In genomic region chr1:27000817-27001460, GRCh38 we compare ENCODE assay signal across 13 cellular contexts. TPM values are rescaled to one million over a fixed set of nuclear protein-coding genes. Genes with fewer than 3 reads are reported as not detected.
DNase-seq lines count a peak whose midpoint lies in the region; ATAC-seq and TF ChIP-seq lines count a peak whose summit lies in the region.
"Had no signal": no experiment of that assay in that cellular context is flagged by ENCODE, and none has a peak within 500 bp of the region (broad histone marks: within the 10 kb centered on the region; RNA-seq: fewer than 3 reads in every experiment).

No MANE protein-coding gene starts in this region.

- peak overlapping the region; percentile 55 to 89 (median 82); a peak in 21 of 22 replicates for H3K27ac ChIP-seq in BLaER1 treated with 17β-estradiol and CSF1 and Interleukin-3, amounts not matched to agents 10 nM and 100 nM

- H3K27me3 ChIP-seq in BLaER1 treated with 17β-estradiol and CSF1 and Interleukin-3, amounts not matched to agents 10 nM and 100 nM: peaks cover 11 to 16% (median 15%) of the 10 kb centered on the region in 11 experiments

- H3K9ac ChIP-seq in BLaER1 treated with 17β-estradiol and CSF1 and Interleukin-3, amounts not matched to agents 10 nM and 100 nM: peak overlapping the region in 10 of 11 experiments; percentile 28 to 74 (median 68); a peak in 18 of 22 replicates

- DNase-seq in WTC11 (ENCODE audit: low spot score) (no peak), fibroblast of villous mesenchyme (ENCODE audit: low read depth) (peak; percentile 64), progenitor cell of endocrine pancreas (ENCODE audit: low spot score, unreplicated experiment) (no peak), KG1 (lab: John Stamatoyannopoulos, UW) (no peak), DMS153 (lab: John Stamatoyannopoulos, UW) (no peak)
- DNase-seq: activated naive CD4-positive, alpha-beta T cell treated with anti-CD3 and anti-CD28 coated beads, Interleukin-2, amount 10 ng/mL, durations not matched to agents 7 days and 5 days; CD4-positive, alpha-beta memory T cell; naive thymus-derived CD8-positive, alpha-beta T cell; NCI-H2029 treated with DMSO at 0.1 percent for 48 hours had no signal

- CTCF ChIA-PET in WTC11 (lab: Charles Lee): interaction anchor here (0.7 to 9.2 kb wide), 4 partner anchors 24 to 96 kb away, joined by 3 to 190 read pairs (median 40); no protein-coding TSS in a partner anchor

- POLR2A ChIA-PET in WTC11 (lab: Charles Lee): interaction anchor here (1.0 to 5.5 kb wide), 2 partner anchors 10 to 45 kb away, joined by 3 to 83 read pairs; partner anchors contain the start of gene TENT5B

- TF ChIP-seq CTCF in WTC11 (IDR thresholded peaks at IDR 0.05): no peak
- TF ChIP-seq CTCF in fibroblast of villous mesenchyme (IDR thresholded peaks at IDR 0.05; ENCODE audit: insufficient read depth, low read depth, low read length): no peak
- TF ChIP-seq CTCF in progenitor cell of endocrine pancreas (IDR thresholded peaks at IDR 0.05; ENCODE audit: unreplicated experiment): no peak

- H3K4me1 Mint-ChIP-seq in WTC11 (peaks cover 93% of the 10 kb centered on the region), progenitor cell of endocrine pancreas (ENCODE audit: low read depth) (peaks cover 46% of the 10 kb centered on the region)

- peak overlapping the region; percentile 80 to 93 (median 89) for H3K4me2 ChIP-seq in BLaER1 treated with 17β-estradiol and CSF1 and Interleukin-3, amounts not matched to agents 10 nM and 100 nM

- H3K36me3 Mint-ChIP-seq in WTC11 (peaks cover 48% of the 10 kb centered on the region), progenitor cell of endocrine pancreas (ENCODE audit: insufficient read depth) (peaks cover 5% of the 10 kb centered on the region)
- H3K36me3 Mint-ChIP-seq: activated naive CD4-positive, alpha-beta T cell treated with anti-CD3 and anti-CD28 coated beads, Interleukin-2, amount 10 ng/mL, durations not matched to agents 7 days and 5 days; CD4-positive, alpha-beta memory T cell; naive thymus-derived CD8-positive, alpha-beta T cell had no signal

- H3K27ac Mint-ChIP-seq in WTC11 (peak overlapping the region; percentile 97), progenitor cell of endocrine pancreas (peak overlapping the region; percentile 27)
- H3K27ac Mint-ChIP-seq: activated naive CD4-positive, alpha-beta T cell treated with anti-CD3 and anti-CD28 coated beads, Interleukin-2, amount 10 ng/mL, durations not matched to agents 7 days and 5 days; CD4-positive, alpha-beta memory T cell; naive thymus-derived CD8-positive, alpha-beta T cell had no signal

- no peaks in the 10 kb centered on the region for H3K36me3 ChIP-seq in BLaER1 treated with 17β-estradiol and CSF1 and Interleukin-3, amounts not matched to agents 10 nM and 100 nM

- H3K27me3 Mint-ChIP-seq in WTC11 (ENCODE audit: low read depth) (no peaks in the 10 kb centered on the region), progenitor cell of endocrine pancreas (no peaks in the 10 kb centered on the region)

- peaks cover 0 to 10% (median 0%) of the 10 kb centered on the region in 11 experiments; a peak in 4 of 22 replicates for H4K20me1 ChIP-seq in BLaER1 treated with 17β-estradiol and CSF1 and Interleukin-3, amounts not matched to agents 10 nM and 100 nM

- ATAC-seq in WTC11: no peak
- ATAC-seq in GM18502 (IDR thresholded peaks at IDR 0.05; ENCODE audit: poor library complexity, unreplicated experiment): no peak
- ATAC-seq in HG02884 (IDR thresholded peaks at IDR 0.05; ENCODE audit: unreplicated experiment): no peak
- ATAC-seq: naive thymus-derived CD8-positive, alpha-beta T cell had no signal

- H3K4me1 ChIP-seq in BLaER1 treated with 17β-estradiol and CSF1 and Interleukin-3, amounts not matched to agents 10 nM and 100 nM: peaks cover 62 to 89% (median 85%) of the 10 kb centered on the region in 10 experiments

- no peaks in the 10 kb centered on the region for H3K9me3 ChIP-seq in BLaER1 treated with 17β-estradiol and CSF1 and Interleukin-3, amounts not matched to agents 10 nM and 100 nM (replicated peaks in 1 of 11)
- H3K9me3 ChIP-seq: HAP-1 had no signal

- H3K4me3 ChIP-seq in BLaER1 treated with 17β-estradiol and CSF1 and Interleukin-3, amounts not matched to agents 10 nM and 100 nM: peak overlapping the region in 8 of 10 experiments; percentile 1 to 54 (median 34); a peak in 9 of 20 replicates
- H3K4me3 ChIP-seq in fibroblast of villous mesenchyme (ENCODE audit: low read depth, low read length): no peak overlapping the region
- H3K4me3 ChIP-seq: HAP-1 had no signal

- no peaks in the 10 kb centered on the region for H3K9me3 Mint-ChIP-seq in WTC11
- no peaks in the 10 kb centered on the region for H3K9me3 Mint-ChIP-seq in progenitor cell of endocrine pancreas (ENCODE audit: low read depth)
- H3K9me3 Mint-ChIP-seq: activated naive CD4-positive, alpha-beta T cell treated with anti-CD3 and anti-CD28 coated beads, Interleukin-2, amount 10 ng/mL, durations not matched to agents 7 days and 5 days; CD4-positive, alpha-beta memory T cell; naive thymus-derived CD8-positive, alpha-beta T cell had no signal

- H3K4me3 Mint-ChIP-seq in WTC11 (0 out of 2 replicates have a peak overlapping the region, but pooled peaks have one; percentile 10), progenitor cell of endocrine pancreas (ENCODE audit: low read depth) (no peak overlapping the region)
- H3K4me3 Mint-ChIP-seq: activated naive CD4-positive, alpha-beta T cell treated with anti-CD3 and anti-CD28 coated beads, Interleukin-2, amount 10 ng/mL, durations not matched to agents 7 days and 5 days; CD4-positive, alpha-beta memory T cell had no signal

TF ChIP-seq in WTC11, 78 proteins besides CTCF, POLR2A, EP300 and RAD21:
- no peak for TF ChIP-seq RORB (CRISPR knock-in tag; IDR thresholded peaks at IDR 0.05)
- TF ChIP-seq NFATC4 (CRISPR knock-in tag; IDR thresholded peaks at IDR 0.05): no peak
- no peak for TF ChIP-seq SMAD4 (CRISPR knock-in tag; IDR thresholded peaks at IDR 0.05)
- TF ChIP-seq AR (CRISPR knock-in tag; IDR thresholded peaks at IDR 0.05): 0 out of 2 replicates have a peak, but pooled peaks have one; percentile 11
- TF ChIP-seq GTF2I (CRISPR knock-in tag; conservative IDR thresholded peaks at IDR 0.05): no peak
- no peak for TF ChIP-seq OVOL2 (CRISPR knock-in tag; IDR thresholded peaks at IDR 0.05; ENCODE audit: borderline replicate concordance)
- no peak for TF ChIP-seq NR2C2 (CRISPR knock-in tag; IDR thresholded peaks at IDR 0.05)
- TF ChIP-seq KAT7 (CRISPR knock-in tag; IDR thresholded peaks at IDR 0.05; ENCODE audit: borderline replicate concordance): 0 out of 2 replicates have a peak, but pooled peaks have one; percentile 16
- no peak for TF ChIP-seq ZNF219 (CRISPR knock-in tag; IDR thresholded peaks at IDR 0.05; ENCODE audit: borderline replicate concordance)
- TF ChIP-seq PRRX2 (CRISPR knock-in tag; IDR thresholded peaks at IDR 0.05): peak; percentile 7; the same call in 1 of the 2 replicates

RNA-seq across cellular contexts. Expression of gene TRNP1, which starts 7.4 kb away (rescaled TPM):
- total RNA-seq in WTC11 (2021) (37.6 to 51.4 TPM (median 49.4 TPM) in 3 replicates), fibroblast of villous mesenchyme (13.2 and 27.6 TPM in 2 replicates), progenitor cell of endocrine pancreas (48.8 and 49.3 TPM in 2 replicates)
- total RNA-seq: CD4-positive, alpha-beta memory T cell; naive thymus-derived CD8-positive, alpha-beta T cell had no signal

RNA-seq across cellular contexts. Expression of gene TENT5B, which starts 11.7 kb away (rescaled TPM):
- total RNA-seq in WTC11 (2021): 104 to 124 TPM (median 119 TPM) in 3 replicates
- 9.7 and 15.5 TPM in 2 replicates for total RNA-seq in fibroblast of villous mesenchyme
- 5.1 and 5.7 TPM in 2 replicates for total RNA-seq in progenitor cell of endocrine pancreas
- total RNA-seq: CD4-positive, alpha-beta memory T cell; naive thymus-derived CD8-positive, alpha-beta T cell had no signal

RNA-seq across cellular contexts. Expression of gene KDF1, which starts 40.7 kb away (rescaled TPM):
- total RNA-seq in WTC11 (2021) (18.9 to 19.8 TPM (median 19.0 TPM) in 3 replicates), fibroblast of villous mesenchyme (not detected in 2 replicates), progenitor cell of endocrine pancreas (22.2 and 26.1 TPM in 2 replicates)

Comparison
In these comparisons a context has a peak if more than half of its experiments do, and no peak if none do; other contexts are left out.
1. RNA of gene KDF1, which starts 40.7 kb away (total RNA-seq): 22.2 to 26.1 TPM in progenitor cell of endocrine pancreas and 18.9 to 19.8 TPM in WTC11; not detected in fibroblast of villous mesenchyme; every median in the first group is over 10 times any median in the second.